ENCODE assay signal across 26 cellular contexts in genomic region chrX:42375080-42375479, GRCh38.
"Had no signal": no experiment of that assay in that cellular context is flagged by ENCODE, and none has a peak within 500 bp of the region (broad histone marks: within the 10 kb centered on the region; RNA-seq: fewer than 3 reads in every experiment).

No MANE protein-coding gene starts in this region.

- H3K36me3 ChIP-seq: colonic mucosa, esophagus squamous epithelium, gastrocnemius medialis, heart right ventricle, left ventricle myocardium inferior, lower lobe of right lung had no signal

- H3K27me3 ChIP-seq: colonic mucosa, esophagus squamous epithelium had no signal

- H3K9me3 ChIP-seq: colonic mucosa, esophagus squamous epithelium, gastrocnemius medialis, heart right ventricle, left ventricle myocardium inferior, lower lobe of right lung, mucosa of descending colon had no signal

- H3K4me3 ChIP-seq: colonic mucosa, esophagus squamous epithelium, gastrocnemius medialis, heart right ventricle, left ventricle myocardium inferior, lower lobe of right lung, mucosa of descending colon had no signal

- ATAC-seq: effector memory CD8-positive, alpha-beta T cell; esophagus mucosa; gastrocnemius medialis; heart right ventricle; left cardiac atrium; lower lobe of right lung; mucosa of descending colon had no signal

- H3K4me1 ChIP-seq: colonic mucosa, esophagus squamous epithelium, gastrocnemius medialis, heart right ventricle, left ventricle myocardium inferior, lower lobe of right lung had no signal

- H3K27ac Mint-ChIP-seq: dendritic cell treated with granulocyte-macrophage colony-stimulating factor and Interleukin-4, amounts not matched to agents 40 ng/mL and 50 ng/mL, for 4 days; effector memory CD8-positive, alpha-beta T cell; endodermal cell; immature natural killer cell; mesothelial cell of epicardium had no signal

- DNase-seq: colonic mucosa; cortex of kidney; effector CD8-positive, alpha-beta T cell; effector memory CD8-positive, alpha-beta T cell; endodermal cell; erythroblast; esophagus squamous epithelium; foreskin fibroblast; foreskin melanocyte; gastrocnemius medialis; glutamatergic neuron; head of caudate nucleus; heart right ventricle; hypothalamus; immature natural killer cell; islet precursor cell; left cardiac atrium; left ventricle myocardium inferior; lower lobe of right lung; mesenchymal stem cell; mucosa of descending colon; naive B cell had no signal

- H3K9me3 Mint-ChIP-seq: dendritic cell treated with granulocyte-macrophage colony-stimulating factor and Interleukin-4, amounts not matched to agents 40 ng/mL and 50 ng/mL, for 4 days; effector memory CD8-positive, alpha-beta T cell; immature natural killer cell had no signal

- H3K36me3 Mint-ChIP-seq: immature natural killer cell, mesothelial cell of epicardium, naive B cell had no signal

- H3K27ac ChIP-seq: colonic mucosa, epithelial cell of prostate, esophagus squamous epithelium, gastrocnemius medialis, heart right ventricle, left ventricle myocardium inferior, lower lobe of right lung had no signal
